15 cellular contexts compared by ENCODE assay signal in the genomic region with DNA sequence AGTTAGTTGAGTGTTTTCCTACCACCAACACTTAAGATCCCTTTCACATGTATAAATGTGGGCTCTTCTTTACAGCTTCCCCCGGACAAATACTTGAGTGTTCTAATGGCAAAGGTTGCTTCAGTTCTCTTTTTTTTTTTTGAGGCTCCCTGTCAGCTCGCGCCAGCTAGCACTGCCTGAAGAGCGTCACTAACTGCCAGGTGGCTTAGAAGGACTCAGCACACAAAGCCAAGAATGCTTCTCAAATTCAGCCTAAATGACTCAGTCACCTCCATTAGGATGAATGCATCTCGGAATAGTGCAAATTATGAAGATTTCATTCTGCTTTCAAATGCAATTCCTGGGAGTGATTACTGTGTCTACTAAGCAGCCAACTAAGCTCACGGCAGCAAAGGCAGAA.
DNase-seq lines count a peak whose midpoint lies in the region; ATAC-seq, FAIRE-seq and TF ChIP-seq lines count a peak whose summit lies in the region.
"Had no signal": no experiment of that assay in that cellular context is flagged by ENCODE, and none has a peak within 500 bp of the region (broad histone marks: within the 10 kb centered on the region; RNA-seq: fewer than 3 reads in every experiment).

No MANE protein-coding gene starts in this region.

- ATAC-seq in activated CD4-positive, alpha-beta T cell treated with anti-CD3 and anti-CD28 coated beads for 36 hours: no peak

- no peaks in the 10 kb centered on the region for H3K36me3 Mint-ChIP-seq in activated CD4-positive, alpha-beta T cell treated with anti-CD3 and anti-CD28 coated beads for 36 hours (ENCODE audit: low read depth)
- H3K36me3 Mint-ChIP-seq: activated naive CD4-positive, alpha-beta T cell treated with anti-CD3 and anti-CD28 coated beads, Interleukin-2, amount 10 ng/mL, durations not matched to agents 7 days and 5 days had no signal

- peak; percentile 20 for DNase-seq in DMS53 treated with DMSO at 0.1 percent for 48 hours (lab: John Stamatoyannopoulos, UW; ENCODE audit: unreplicated experiment)
- DNase-seq in NCI-H1092 treated with DMSO at 0.1 percent for 48 hours (lab: John Stamatoyannopoulos, UW): peak; percentile 67
- peak; percentile 52 for DNase-seq in NT2/D1 (ENCODE audit: low read depth, low spot score)
- no peak for DNase-seq in D721Med (ENCODE audit: insufficient read length, low spot score)
- DNase-seq in A172 (ENCODE audit: low spot score): no peak
- no peak for DNase-seq in activated CD4-positive, alpha-beta T cell treated with anti-CD3 and anti-CD28 coated beads for 36 hours
- no peak for DNase-seq in NCI-H1694 (lab: John Stamatoyannopoulos, UW)
- DNase-seq: activated naive CD4-positive, alpha-beta T cell treated with anti-CD3 and anti-CD28 coated beads, Interleukin-2, amount 10 ng/mL, durations not matched to agents 7 days and 5 days; DND-41; esophagus squamous epithelium; GOT3; stimulated activated CD4-positive, alpha-beta T cell treated with anti-CD3 and anti-CD28 coated beads, Interleukin-4, amount 100 ng/mL, for 24 hours had no signal

- H3K27me3 ChIP-seq in NT2/D1 (ENCODE audit: insufficient read depth, insufficient read length) (peaks cover 19% of the 10 kb centered on the region), iPS-20b (ENCODE audit: insufficient read depth, low read length) (no peaks in the 10 kb centered on the region)
- H3K27me3 ChIP-seq: esophagus squamous epithelium had no signal

- no peak overlapping the region for H3K4me3 Mint-ChIP-seq in activated CD4-positive, alpha-beta T cell treated with anti-CD3 and anti-CD28 coated beads for 36 hours
- H3K4me3 Mint-ChIP-seq: activated naive CD4-positive, alpha-beta T cell treated with anti-CD3 and anti-CD28 coated beads, Interleukin-2, amount 10 ng/mL, durations not matched to agents 7 days and 5 days; stimulated activated naive CD8-positive, alpha-beta T cell treated with anti-CD3 and anti-CD28 coated beads, Interleukin-15, Interleukin-2, amounts not matched to agents 100 ng/mL and 50 ng/mL, for 24 hours had no signal

- POLR2A ChIA-PET in activated CD4-positive, alpha-beta T cell treated with anti-CD3 and anti-CD28 coated beads for 36 hours (lab: Charles Lee): no interaction called here

- H3K9me3 ChIP-seq in NT2/D1 (ENCODE audit: insufficient read depth, low read length) (no peaks in the 10 kb centered on the region), iPS-20b (ENCODE audit: insufficient read depth, low read depth, low read length) (no peaks in the 10 kb centered on the region)
- H3K9me3 ChIP-seq: esophagus squamous epithelium had no signal

- H3K9me3 Mint-ChIP-seq in activated CD4-positive, alpha-beta T cell treated with anti-CD3 and anti-CD28 coated beads for 36 hours (ENCODE audit: low read depth): peaks cover 4% of the 10 kb centered on the region

- CTCF ChIA-PET in activated CD4-positive, alpha-beta T cell treated with anti-CD3 and anti-CD28 coated beads for 36 hours (lab: Charles Lee): no interaction called here

- H3K27me3 Mint-ChIP-seq in activated CD4-positive, alpha-beta T cell treated with anti-CD3 and anti-CD28 coated beads for 36 hours: no peaks in the 10 kb centered on the region
- H3K27me3 Mint-ChIP-seq: activated naive CD4-positive, alpha-beta T cell treated with anti-CD3 and anti-CD28 coated beads, Interleukin-2, amount 10 ng/mL, durations not matched to agents 7 days and 5 days had no signal

- FAIRE-seq in D721Med (lab: Jason Lieb, UNC): no peak

- H3K4me1 ChIP-seq in NT2/D1 (ENCODE audit: insufficient read depth, insufficient read length): peaks cover 2% of the 10 kb centered on the region
- H3K4me1 ChIP-seq in iPS-20b (ENCODE audit: insufficient read depth, low read length): peaks cover 17% of the 10 kb centered on the region; the same call in 1 of the 2 replicates
- H3K4me1 ChIP-seq: esophagus squamous epithelium had no signal

- TF ChIP-seq CTCF in D721Med (IDR thresholded peaks at IDR 0.05; ENCODE audit: insufficient read depth, missing control alignments): no peak

- no peak overlapping the region for H3K27ac Mint-ChIP-seq in activated CD4-positive, alpha-beta T cell treated with anti-CD3 and anti-CD28 coated beads for 36 hours
- H3K27ac Mint-ChIP-seq: activated naive CD4-positive, alpha-beta T cell treated with anti-CD3 and anti-CD28 coated beads, Interleukin-2, amount 10 ng/mL, durations not matched to agents 7 days and 5 days; stimulated activated naive CD8-positive, alpha-beta T cell treated with anti-CD3 and anti-CD28 coated beads, Interleukin-15, Interleukin-2, amounts not matched to agents 100 ng/mL and 50 ng/mL, for 24 hours had no signal

- H3K27ac ChIP-seq in iPS-20b (ENCODE audit: low read length): no peak overlapping the region
- H3K27ac ChIP-seq: esophagus squamous epithelium, RWPE1 had no signal

- H3K4me3 ChIP-seq in NT2/D1 (ENCODE audit: insufficient read length, low read depth) (no peak overlapping the region), iPS-20b (ENCODE audit: low read length) (peak overlapping the region; percentile 10; the same call in 1 of the 2 replicates)
- H3K4me3 ChIP-seq: esophagus squamous epithelium had no signal

- H3K9ac ChIP-seq in NT2/D1 (ENCODE audit: insufficient read length, low read depth) (no peak overlapping the region), iPS-20b (ENCODE audit: low read depth, low read length) (no peak overlapping the region)

- intact Hi-C loops in activated CD4-positive, alpha-beta T cell treated with anti-CD3 and anti-CD28 coated beads for 36 hours (cut with DNase I, micrococcal nuclease): no loop called here

- H3K36me3 ChIP-seq in NT2/D1 (ENCODE audit: insufficient read depth, insufficient read length, low read length) (no peaks in the 10 kb centered on the region), iPS-20b (ENCODE audit: insufficient read depth, low read depth, low read length) (no peaks in the 10 kb centered on the region)
- H3K36me3 ChIP-seq: esophagus squamous epithelium had no signal

- no peaks in the 10 kb centered on the region for H3K4me1 Mint-ChIP-seq in activated CD4-positive, alpha-beta T cell treated with anti-CD3 and anti-CD28 coated beads for 36 hours
- H3K4me1 Mint-ChIP-seq: activated naive CD4-positive, alpha-beta T cell treated with anti-CD3 and anti-CD28 coated beads, Interleukin-2, amount 10 ng/mL, durations not matched to agents 7 days and 5 days had no signal

Comparison
In these comparisons a context has a peak if more than half of its experiments do, and no peak if none do; other contexts are left out.
1. DNase-seq: peak in DMS53 treated with DMSO at 0.1 percent for 48 hours (single experiment), NCI-H1092 treated with DMSO at 0.1 percent for 48 hours (single experiment) and NT2/D1 (single experiment); none in D721Med (single experiment), A172 (single experiment), activated CD4-positive, alpha-beta T cell treated with anti-CD3 and anti-CD28 coated beads for 36 hours (single experiment) and NCI-H1694 (single experiment).